In the genomic region with DNA sequence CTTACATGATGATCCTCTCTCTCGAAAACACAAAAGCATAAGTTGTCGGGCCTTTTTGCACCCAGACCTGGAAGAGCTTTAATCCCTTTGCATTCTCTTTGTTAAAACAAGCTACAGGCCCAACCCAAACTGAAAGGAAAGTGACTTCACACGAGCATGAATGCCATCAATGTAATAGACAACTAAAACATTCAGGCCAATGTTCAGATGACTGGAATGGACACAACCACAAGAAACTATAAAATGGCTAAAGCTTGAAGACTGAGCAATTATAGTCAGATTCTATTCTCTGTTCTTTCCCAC, we compare ENCODE assay signal across 19 cellular contexts. TPM values are rescaled to one million over a fixed set of nuclear protein-coding genes. Genes with fewer than 3 reads are reported as not detected.
DNase-seq lines count a peak whose midpoint lies in the region; ATAC-seq and TF ChIP-seq lines count a peak whose summit lies in the region.
"Had no signal": no experiment of that assay in that cellular context is flagged by ENCODE, and none has a peak within 500 bp of the region (broad histone marks: within the 10 kb centered on the region; RNA-seq: fewer than 3 reads in every experiment).

No MANE protein-coding gene starts in this region.

- POLR2A ChIA-PET in activated CD8-positive, alpha-beta T cell treated with anti-CD3 and anti-CD28 coated beads for 36 hours (lab: Charles Lee): interaction anchor here (1.4 to 4.1 kb wide), 3 partner anchors 9 to 47 kb away, joined by 3 to 18 read pairs (median 4); no protein-coding TSS in a partner anchor
- POLR2A ChIA-PET in activated CD8-positive, alpha-beta T cell treated with anti-CD3 and anti-CD28 coated beads, Interleukin-2, amount 10 ng/mL, durations not matched to agents 7 days and 5 days (lab: Charles Lee): interaction anchor here (4.9 kb wide), 1 partner anchor 47 kb away, joined by 63 read pairs; a partner anchor contains a TSS

- CTCF ChIA-PET in activated CD8-positive, alpha-beta T cell treated with anti-CD3 and anti-CD28 coated beads for 36 hours (lab: Charles Lee): interaction anchor here (0.8 to 1.1 kb wide), 4 partner anchors 11 to 46 kb away, joined by 3 read pairs; a partner anchor contains a TSS
- CTCF ChIA-PET in activated CD8-positive, alpha-beta T cell treated with anti-CD3 and anti-CD28 coated beads, Interleukin-2, amount 10 ng/mL, durations not matched to agents 7 days and 5 days (lab: Charles Lee): interaction anchor here (1.2 kb wide), 1 partner anchor 13 kb away, joined by 4 read pairs; no protein-coding TSS in a partner anchor

- H3K4me1 ChIP-seq in HUES6 (ENCODE audit: control insufficient read depth, insufficient read depth, low read length): peaks cover 28% of the 10 kb centered on the region
- H3K4me1 ChIP-seq: gastrocnemius medialis, sigmoid colon had no signal

- H3K4me3 ChIP-seq in HUES6 (ENCODE audit: low read depth, low read length): no peak overlapping the region
- H3K4me3 ChIP-seq: gastrocnemius medialis, sigmoid colon, SJSA1 had no signal

- no peaks in the 10 kb centered on the region for H3K36me3 ChIP-seq in HUES6 (ENCODE audit: control insufficient read depth, insufficient read depth, low read length)
- H3K36me3 ChIP-seq: SJSA1 had no signal

- peaks cover 8% of the 10 kb centered on the region for H3K9me3 Mint-ChIP-seq in activated CD8-positive, alpha-beta T cell treated with anti-CD3 and anti-CD28 coated beads for 36 hours
- peaks cover 7% of the 10 kb centered on the region for H3K9me3 Mint-ChIP-seq in activated CD8-positive, alpha-beta T cell treated with anti-CD3 and anti-CD28 coated beads, Interleukin-2, amount 10 ng/mL, durations not matched to agents 7 days and 5 days (ENCODE audit: insufficient read depth)
- peaks cover 15% of the 10 kb centered on the region for H3K9me3 Mint-ChIP-seq in activated naive CD8-positive, alpha-beta T cell treated with anti-CD3 and anti-CD28 coated beads for 36 hours
- H3K9me3 Mint-ChIP-seq in natural killer cell treated with Interleukin-12 subunit alpha and Interleukin-12 subunit beta and Interleukin-15 and Interleukin-18, amount 100 ng/mL, for 72 hours: no peaks in the 10 kb centered on the region

- H3K27ac Mint-ChIP-seq in activated CD8-positive, alpha-beta T cell treated with anti-CD3 and anti-CD28 coated beads for 36 hours: peak overlapping the region; percentile 82
- no peak overlapping the region for H3K27ac Mint-ChIP-seq in activated CD8-positive, alpha-beta T cell treated with anti-CD3 and anti-CD28 coated beads, Interleukin-2, amount 10 ng/mL, durations not matched to agents 7 days and 5 days
- peak overlapping the region; percentile 50 for H3K27ac Mint-ChIP-seq in activated naive CD8-positive, alpha-beta T cell treated with anti-CD3 and anti-CD28 coated beads for 36 hours
- peak overlapping the region; percentile 89 to 94 for H3K27ac Mint-ChIP-seq in natural killer cell treated with Interleukin-12 subunit alpha and Interleukin-12 subunit beta and Interleukin-15 and Interleukin-18, amount 100 ng/mL, for 72 hours

- H3K4me3 Mint-ChIP-seq in activated CD8-positive, alpha-beta T cell treated with anti-CD3 and anti-CD28 coated beads for 36 hours: no peak overlapping the region
- H3K4me3 Mint-ChIP-seq in activated CD8-positive, alpha-beta T cell treated with anti-CD3 and anti-CD28 coated beads, Interleukin-2, amount 10 ng/mL, durations not matched to agents 7 days and 5 days: no peak overlapping the region
- no peak overlapping the region for H3K4me3 Mint-ChIP-seq in activated naive CD8-positive, alpha-beta T cell treated with anti-CD3 and anti-CD28 coated beads for 36 hours
- H3K4me3 Mint-ChIP-seq in natural killer cell treated with Interleukin-12 subunit alpha and Interleukin-12 subunit beta and Interleukin-15 and Interleukin-18, amount 100 ng/mL, for 72 hours: peak overlapping the region; percentile 23

- TF ChIP-seq CTCF in activated CD8-positive, alpha-beta T cell treated with anti-CD3 and anti-CD28 coated beads for 36 hours (IDR thresholded peaks at IDR 0.05): no peak

- DNase-seq in activated CD8-positive, alpha-beta T cell treated with anti-CD3 and anti-CD28 coated beads for 36 hours: no peak
- DNase-seq in activated CD8-positive, alpha-beta T cell treated with anti-CD3 and anti-CD28 coated beads, Interleukin-2, amount 10 ng/mL, durations not matched to agents 7 days and 5 days: no peak
- DNase-seq in activated naive CD8-positive, alpha-beta T cell treated with anti-CD3 and anti-CD28 coated beads for 36 hours: no peak
- DNase-seq in natural killer cell treated with Interleukin-12 subunit alpha and Interleukin-12 subunit beta and Interleukin-15 and Interleukin-18, amount 100 ng/mL, for 72 hours (ENCODE audit: low spot score): no peak
- no peak for DNase-seq in central memory CD4-positive, alpha-beta T cell
- DNase-seq in A172 (ENCODE audit: low spot score): no peak
- DNase-seq: activated CD8-positive, alpha-beta memory T cell treated with anti-CD3 and anti-CD28 coated beads for 24 hours; activated effector memory CD4-positive, alpha-beta T cell treated with Interleukin-2 at 50 U/mL for 16 hours; cortex of kidney; DND-41; gastrocnemius medialis; NCI-H2029; NCI-H510A; sigmoid colon; stimulated activated CD4-positive, alpha-beta T cell treated with anti-CD3 and anti-CD28 coated beads, Interleukin-1b, Interleukin-23, amount 100 ng/mL, for 48 hours had no signal

- H3K9me3 ChIP-seq in HUES6 (ENCODE audit: control insufficient read depth, insufficient read depth, low read depth, low read length): no peaks in the 10 kb centered on the region
- H3K9me3 ChIP-seq: gastrocnemius medialis, sigmoid colon, SJSA1 had no signal

- peaks cover 53% of the 10 kb centered on the region for H3K4me1 Mint-ChIP-seq in activated CD8-positive, alpha-beta T cell treated with anti-CD3 and anti-CD28 coated beads for 36 hours (ENCODE audit: low read depth)
- peaks cover 52% of the 10 kb centered on the region for H3K4me1 Mint-ChIP-seq in activated CD8-positive, alpha-beta T cell treated with anti-CD3 and anti-CD28 coated beads, Interleukin-2, amount 10 ng/mL, durations not matched to agents 7 days and 5 days (ENCODE audit: low read depth)
- H3K4me1 Mint-ChIP-seq in activated naive CD8-positive, alpha-beta T cell treated with anti-CD3 and anti-CD28 coated beads for 36 hours: peaks cover 46% of the 10 kb centered on the region
- peaks cover 40 to 55% of the 10 kb centered on the region in 2 donors for H3K4me1 Mint-ChIP-seq in natural killer cell treated with Interleukin-12 subunit alpha and Interleukin-12 subunit beta and Interleukin-15 and Interleukin-18, amount 100 ng/mL, for 72 hours (ENCODE audit: low read depth in 2 of 2)

- intact Hi-C loops in activated CD8-positive, alpha-beta T cell treated with anti-CD3 and anti-CD28 coated beads for 36 hours (cut with micrococcal nuclease): no loop called here

- H3K27ac ChIP-seq in HUES6 (ENCODE audit: low read depth, low read length): 0 out of 2 replicates have a peak overlapping the region, but pooled peaks have one; percentile 72
- H3K27ac ChIP-seq: sigmoid colon, SJSA1 had no signal

- no peaks in the 10 kb centered on the region for H3K27me3 ChIP-seq in HUES6 (ENCODE audit: control insufficient read depth, insufficient read depth, low read length)
- H3K27me3 ChIP-seq: gastrocnemius medialis, sigmoid colon, SJSA1 had no signal

- no peak for ATAC-seq in activated CD8-positive, alpha-beta T cell treated with anti-CD3 and anti-CD28 coated beads for 36 hours
- ATAC-seq in activated CD8-positive, alpha-beta T cell treated with anti-CD3 and anti-CD28 coated beads, Interleukin-2, amount 10 ng/mL, durations not matched to agents 7 days and 5 days: no peak
- ATAC-seq in natural killer cell treated with Interleukin-12 subunit alpha and Interleukin-12 subunit beta and Interleukin-15 and Interleukin-18, amount 100 ng/mL, for 72 hours: no peak
- no peak for ATAC-seq in GM18867 (IDR thresholded peaks at IDR 0.05; ENCODE audit: unreplicated experiment)
- ATAC-seq: gastrocnemius medialis, left lobe of liver had no signal

- no peak overlapping the region for H3K9ac ChIP-seq in HUES6 (ENCODE audit: low read length)

- no peaks in the 10 kb centered on the region for H3K27me3 Mint-ChIP-seq in activated CD8-positive, alpha-beta T cell treated with anti-CD3 and anti-CD28 coated beads for 36 hours
- no peaks in the 10 kb centered on the region for H3K27me3 Mint-ChIP-seq in activated CD8-positive, alpha-beta T cell treated with anti-CD3 and anti-CD28 coated beads, Interleukin-2, amount 10 ng/mL, durations not matched to agents 7 days and 5 days (ENCODE audit: low read depth)
- H3K27me3 Mint-ChIP-seq in activated naive CD8-positive, alpha-beta T cell treated with anti-CD3 and anti-CD28 coated beads for 36 hours: no peaks in the 10 kb centered on the region
- H3K27me3 Mint-ChIP-seq in natural killer cell treated with Interleukin-12 subunit alpha and Interleukin-12 subunit beta and Interleukin-15 and Interleukin-18, amount 100 ng/mL, for 72 hours: no peaks in the 10 kb centered on the region

- H3K36me3 Mint-ChIP-seq in activated CD8-positive, alpha-beta T cell treated with anti-CD3 and anti-CD28 coated beads for 36 hours (ENCODE audit: low read depth): peaks cover 54% of the 10 kb centered on the region
- peaks cover 41% of the 10 kb centered on the region for H3K36me3 Mint-ChIP-seq in activated CD8-positive, alpha-beta T cell treated with anti-CD3 and anti-CD28 coated beads, Interleukin-2, amount 10 ng/mL, durations not matched to agents 7 days and 5 days (ENCODE audit: low read depth)
- peaks cover 55% of the 10 kb centered on the region for H3K36me3 Mint-ChIP-seq in activated naive CD8-positive, alpha-beta T cell treated with anti-CD3 and anti-CD28 coated beads for 36 hours
- peaks cover 8% of the 10 kb centered on the region for H3K36me3 Mint-ChIP-seq in natural killer cell treated with Interleukin-12 subunit alpha and Interleukin-12 subunit beta and Interleukin-15 and Interleukin-18, amount 100 ng/mL, for 72 hours

RNA-seq across cellular contexts. Expression of a gene that starts 45.5 kb away (rescaled TPM):
- total RNA-seq in activated CD8-positive, alpha-beta T cell treated with anti-CD3 and anti-CD28 coated beads for 36 hours: 10 to 100 TPM; 10.3 to 12.3 TPM
- 1 to 10 TPM; 6.8 to 9.0 TPM for total RNA-seq in activated CD8-positive, alpha-beta T cell treated with anti-CD3 and anti-CD28 coated beads, Interleukin-2, amount 10 ng/mL, durations not matched to agents 7 days and 5 days
- 10 to 100 TPM; 10.1 to 10.4 TPM for total RNA-seq in activated naive CD8-positive, alpha-beta T cell treated with anti-CD3 and anti-CD28 coated beads for 36 hours
- total RNA-seq in natural killer cell treated with Interleukin-12 subunit alpha and Interleukin-12 subunit beta and Interleukin-15 and Interleukin-18, amount 100 ng/mL, for 72 hours: 10 to 100 TPM; 17.2 to 22.5 TPM
- 1.9 and 3.1 TPM in 2 replicates for total RNA-seq in A172 (2014; rRNA removed; shearing (Covaris generic))
